1 cellular context compared by ENCODE assay signal in the genomic region with DNA sequence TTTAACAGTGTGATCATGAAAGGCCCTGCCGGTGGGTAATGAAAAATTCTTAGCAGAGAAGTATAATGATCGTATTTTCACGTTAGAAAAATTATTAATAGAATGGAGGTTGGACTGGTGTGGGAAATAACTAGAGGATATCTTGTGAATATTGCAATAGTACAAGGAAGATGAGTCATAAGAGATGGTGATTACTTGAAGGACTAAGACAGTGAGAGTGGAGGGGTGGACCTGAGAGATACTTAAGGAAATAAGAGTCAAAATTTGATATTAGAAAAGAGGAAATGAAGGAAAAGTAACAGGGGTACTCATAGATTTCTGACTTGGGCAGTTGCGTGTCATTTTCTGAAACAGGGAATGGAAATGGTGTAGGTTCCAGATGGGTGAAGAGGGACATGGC.
TF ChIP-seq lines count a peak whose summit lies in the region.

No MANE protein-coding gene starts in this region.

TF ChIP-seq in K562, 482 proteins besides CTCF, POLR2A, EP300 and RAD21 (continued from another document):
- TF ChIP-seq RBM14 (IDR thresholded peaks at IDR 0.05; ENCODE audit: borderline replicate concordance, insufficient read depth, low read depth, low read length) (no peak), ARID1B (IDR thresholded peaks at IDR 0.05) (peak; percentile 27; the same call in 1 of the 2 replicates), JUND (IDR thresholded peaks at IDR 0.05; ENCODE audit: borderline replicate concordance, low read depth, low read length) (0 out of 2 replicates have a peak, but pooled peaks have one; percentile 35), JUND (tag; IDR thresholded peaks at IDR 0.05; ENCODE audit: borderline replicate concordance, low read depth, low read length) (0 out of 3 replicates have a peak, but pooled peaks have one; percentile 38), MED1 (CRISPR knock-in tag; IDR thresholded peaks at IDR 0.05; ENCODE audit: borderline replicate concordance) (no peak), FOSL1 (tag; conservative IDR thresholded peaks at IDR 0.05) (peak; percentile 53; the same call in 1 of the 2 replicates), SMARCA4 (IDR thresholded peaks at IDR 0.05) (peak; percentile 21; the same call in 1 of the 2 replicates), ZBTB1 (CRISPR knock-in tag; IDR thresholded peaks at IDR 0.05; ENCODE audit: borderline replicate concordance, low read depth) (no peak)
- TF ChIP-seq, protein P1, sequence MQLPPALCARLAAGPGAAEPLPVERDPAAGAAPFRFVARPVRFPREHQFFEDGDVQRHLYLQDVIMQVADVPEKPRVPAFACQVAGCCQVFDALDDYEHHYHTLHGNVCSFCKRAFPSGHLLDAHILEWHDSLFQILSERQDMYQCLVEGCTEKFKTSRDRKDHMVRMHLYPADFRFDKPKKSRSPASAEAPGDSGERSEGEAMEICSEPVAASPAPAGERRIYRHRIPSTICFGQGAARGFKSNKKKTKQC (CRISPR knock-in tag; IDR thresholded peaks at IDR 0.05), result no peak
- TF ChIP-seq, protein P2, sequence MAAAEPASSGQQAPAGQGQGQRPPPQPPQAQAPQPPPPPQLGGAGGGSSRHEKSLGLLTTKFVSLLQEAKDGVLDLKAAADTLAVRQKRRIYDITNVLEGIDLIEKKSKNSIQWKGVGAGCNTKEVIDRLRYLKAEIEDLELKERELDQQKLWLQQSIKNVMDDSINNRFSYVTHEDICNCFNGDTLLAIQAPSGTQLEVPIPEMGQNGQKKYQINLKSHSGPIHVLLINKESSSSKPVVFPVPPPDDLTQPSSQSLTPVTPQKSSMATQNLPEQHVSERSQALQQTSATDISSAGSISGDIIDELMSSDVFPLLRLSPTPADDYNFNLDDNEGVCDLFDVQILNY (CRISPR knock-in tag; IDR thresholded peaks at IDR 0.05), result no peak
- TF ChIP-seq, protein P3, sequence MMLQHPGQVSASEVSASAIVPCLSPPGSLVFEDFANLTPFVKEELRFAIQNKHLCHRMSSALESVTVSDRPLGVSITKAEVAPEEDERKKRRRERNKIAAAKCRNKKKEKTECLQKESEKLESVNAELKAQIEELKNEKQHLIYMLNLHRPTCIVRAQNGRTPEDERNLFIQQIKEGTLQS (IDR thresholded peaks at IDR 0.05), result peak; percentile 79
- TF ChIP-seq, protein P3 (CRISPR knock-in tag; conservative IDR thresholded peaks at IDR 0.05), result no peak
